In genomic region chr6:65638047-65638831, GRCh38 we compare ENCODE assay signal across 12 cellular contexts.
DNase-seq lines count a peak whose midpoint lies in the region; ATAC-seq and TF ChIP-seq lines count a peak whose summit lies in the region.
"Had no signal": no experiment of that assay in that cellular context is flagged by ENCODE, and none has a peak within 500 bp of the region (broad histone marks: within the 10 kb centered on the region; RNA-seq: fewer than 3 reads in every experiment).

No MANE protein-coding gene starts in this region.

- no CpG with 5 or more reads among the region's 22 CpGs for WGBS in iPS DF 6.9 (ENCODE audit: insufficient coverage, insufficient read length)

- H3K4me1 ChIP-seq in HAP-1 (peaks cover 25% of the 10 kb centered on the region), iPS DF 6.9 (ENCODE audit: control insufficient read depth, insufficient read depth, low read length) (no peaks in the 10 kb centered on the region), Peyer's patch (no peaks in the 10 kb centered on the region)
- H3K4me1 ChIP-seq: suprapubic skin had no signal

- no peaks in the 10 kb centered on the region for H3K4me1 Mint-ChIP-seq in stimulated activated naive B cell treated with anti-CD40 and anti-IgM and Interleukin-4, amounts not matched to agents 10 μg/mL and 1 μg/mL and 100 μg/mL, for 72 hours
- H3K4me1 Mint-ChIP-seq: CD8-positive, alpha-beta memory T cell had no signal

- no peaks in the 10 kb centered on the region for H3K36me3 Mint-ChIP-seq in stimulated activated naive B cell treated with anti-CD40 and anti-IgM and Interleukin-4, amounts not matched to agents 10 μg/mL and 1 μg/mL and 100 μg/mL, for 72 hours
- H3K36me3 Mint-ChIP-seq: CD8-positive, alpha-beta memory T cell had no signal

- no peak overlapping the region for H3K27ac ChIP-seq in iPS DF 6.9 (ENCODE audit: low read length)
- no peak overlapping the region for H3K27ac ChIP-seq in Peyer's patch
- H3K27ac ChIP-seq: suprapubic skin had no signal

- no peaks in the 10 kb centered on the region for H3K27me3 Mint-ChIP-seq in stimulated activated naive B cell treated with anti-CD40 and anti-IgM and Interleukin-4, amounts not matched to agents 10 μg/mL and 1 μg/mL and 100 μg/mL, for 72 hours
- H3K27me3 Mint-ChIP-seq: CD8-positive, alpha-beta memory T cell had no signal

- no peak overlapping the region for H3K4me3 Mint-ChIP-seq in stimulated activated naive B cell treated with anti-CD40 and anti-IgM and Interleukin-4, amounts not matched to agents 10 μg/mL and 1 μg/mL and 100 μg/mL, for 72 hours
- H3K4me3 Mint-ChIP-seq: CD8-positive, alpha-beta memory T cell had no signal

- H3K9me3 ChIP-seq in HAP-1, result no peaks in the 10 kb centered on the region
- peaks cover 1% of the 10 kb centered on the region; the same call in 1 of the 2 replicates for H3K9me3 ChIP-seq in iPS DF 6.9 (ENCODE audit: control insufficient read depth, insufficient read depth, low read length)
- H3K9me3 ChIP-seq in Peyer's patch, result no peaks in the 10 kb centered on the region
- H3K9me3 ChIP-seq: suprapubic skin had no signal

- H3K4me3 ChIP-seq in HAP-1 (no peak overlapping the region), iPS DF 6.9 (ENCODE audit: low read length) (no peak overlapping the region), Peyer's patch (no peak overlapping the region)
- H3K4me3 ChIP-seq: suprapubic skin had no signal

- H3K36me3 ChIP-seq in HAP-1 (replicated peaks) (no peaks in the 10 kb centered on the region), iPS DF 6.9 (ENCODE audit: control insufficient read depth, insufficient read depth, low read length) (no peaks in the 10 kb centered on the region), Peyer's patch (no peaks in the 10 kb centered on the region)
- H3K36me3 ChIP-seq: suprapubic skin had no signal

- no peaks in the 10 kb centered on the region for H3K27me3 ChIP-seq in HAP-1 (ENCODE audit: low read depth)
- no peaks in the 10 kb centered on the region for H3K27me3 ChIP-seq in iPS DF 6.9 (ENCODE audit: control insufficient read depth, insufficient read depth, low read length)
- no peaks in the 10 kb centered on the region for H3K27me3 ChIP-seq in Peyer's patch
- H3K27me3 ChIP-seq: suprapubic skin had no signal

- peaks cover 0 to 2% of the 10 kb centered on the region in 2 donors for H3K9me3 Mint-ChIP-seq in stimulated activated naive B cell treated with anti-CD40 and anti-IgM and Interleukin-4, amounts not matched to agents 10 μg/mL and 1 μg/mL and 100 μg/mL, for 72 hours

- DNase-seq in ACHN (peak; percentile 9), HAP-1 (ENCODE audit: low spot score in 2 of 2) (peak; percentile 71 to 85), RPMI8226 (peak; percentile 21), iPS DF 6.9 (ENCODE audit: low read depth, low spot score) (peak; percentile 25), Peyer's patch (no peak), HuH-7.5 (ENCODE audit: low spot score) (no peak)
- no peak for DNase-seq in stimulated activated naive B cell treated with anti-CD40 and anti-IgM and Interleukin-4, amounts not matched to agents 10 μg/mL and 1 μg/mL and 100 μg/mL, for 72 hours
- DNase-seq: CD8-positive, alpha-beta memory T cell; KG1; SHP77 had no signal

- ATAC-seq in HG03432 (IDR thresholded peaks at IDR 0.05; ENCODE audit: unreplicated experiment), result no peak
- no peak for ATAC-seq in stimulated activated naive B cell treated with anti-CD40 and anti-IgM and Interleukin-4, amounts not matched to agents 10 μg/mL and 1 μg/mL and 100 μg/mL, for 72 hours (replicated peaks)

- peak in 3 of 6 experiments; percentile 17 to 39 (median 34) for TF ChIP-seq CTCF in Peyer's patch (IDR thresholded peaks at IDR 0.05)

- no peak for TF ChIP-seq POLR2A in Peyer's patch (IDR thresholded peaks at IDR 0.05)

- in situ Hi-C loops in ACHN (cut with HindIII; ENCODE audit: low pct_ligation_motif_present, low pct_unique_long_range_greater_than_20kb, low sequenced_read_pairs) (no loop called here), HAP-1 (cut with MboI; ENCODE audit: low sequenced_read_pairs) (no loop called here)

- H3K27ac Mint-ChIP-seq in stimulated activated naive B cell treated with anti-CD40 and anti-IgM and Interleukin-4, amounts not matched to agents 10 μg/mL and 1 μg/mL and 100 μg/mL, for 72 hours, result no peak overlapping the region
- H3K27ac Mint-ChIP-seq: CD8-positive, alpha-beta memory T cell had no signal

Comparison
In these comparisons a context has a peak if more than half of its experiments do, and no peak if none do; other contexts are left out.
1. DNase-seq: peak in ACHN (single experiment), HAP-1 (2 of 2), RPMI8226 (single experiment) and iPS DF 6.9 (single experiment); none in stimulated activated naive B cell treated with anti-CD40 and anti-IgM and Interleukin-4, amounts not matched to agents 10 μg/mL and 1 μg/mL and 100 μg/mL, for 72 hours (single experiment), Peyer's patch (0 of 3) and HuH-7.5 (single experiment).